19 cellular contexts compared by ENCODE assay signal in the genomic region with DNA sequence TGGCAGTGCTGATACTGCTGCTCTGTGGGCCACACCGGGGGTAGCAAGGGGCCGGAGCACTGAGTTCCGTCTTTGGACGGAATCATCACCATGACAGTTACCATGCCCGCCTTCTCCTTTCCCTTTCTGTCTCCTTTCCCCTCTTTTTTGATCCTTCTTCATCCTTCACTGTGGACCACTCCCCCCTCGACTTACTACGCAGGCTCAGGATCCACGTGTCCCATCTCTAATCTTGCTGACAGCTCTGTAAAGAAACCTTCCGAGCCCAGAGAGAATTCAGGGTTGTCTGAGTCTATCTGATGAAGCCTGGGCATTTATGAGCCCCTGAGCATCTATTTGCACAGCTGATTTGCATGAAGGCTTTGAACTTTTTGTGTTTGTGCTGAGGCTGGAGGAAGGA. TPM values are rescaled to one million over a fixed set of nuclear protein-coding genes. Genes with fewer than 3 reads are reported as not detected.
DNase-seq lines count a peak whose midpoint lies in the region; ATAC-seq and TF ChIP-seq lines count a peak whose summit lies in the region.
"Had no signal": no experiment of that assay in that cellular context is flagged by ENCODE, and none has a peak within 500 bp of the region (broad histone marks: within the 10 kb centered on the region; RNA-seq: fewer than 3 reads in every experiment).

No MANE protein-coding gene starts in this region.

- H3K4me1 Mint-ChIP-seq in activated CD8-positive, alpha-beta memory T cell treated with anti-CD3 and anti-CD28 coated beads, Interleukin-2, amount 10 ng/mL, durations not matched to agents 7 days and 5 days, result peaks cover 5% of the 10 kb centered on the region
- H3K4me1 Mint-ChIP-seq in glutamatergic neuron (ENCODE audit: low read depth, unreplicated experiment), result peaks cover 4% of the 10 kb centered on the region
- H3K4me1 Mint-ChIP-seq in type B pancreatic cell (ENCODE audit: unreplicated experiment), result peaks cover 6% of the 10 kb centered on the region
- H3K4me1 Mint-ChIP-seq: IgD-negative memory B cell had no signal

- ATAC-seq in activated CD8-positive, alpha-beta memory T cell treated with anti-CD3 and anti-CD28 coated beads, Interleukin-2, amount 10 ng/mL, durations not matched to agents 7 days and 5 days, result no peak
- ATAC-seq: GM23338 had no signal

- no peaks in the 10 kb centered on the region for H3K9me3 Mint-ChIP-seq in activated CD8-positive, alpha-beta memory T cell treated with anti-CD3 and anti-CD28 coated beads, Interleukin-2, amount 10 ng/mL, durations not matched to agents 7 days and 5 days (ENCODE audit: low read depth)
- H3K9me3 Mint-ChIP-seq in glutamatergic neuron (ENCODE audit: unreplicated experiment) (peaks cover 4% of the 10 kb centered on the region), type B pancreatic cell (no peaks in the 10 kb centered on the region)
- H3K9me3 Mint-ChIP-seq: CD4-positive, alpha-beta T cell; GM23338 had no signal

- CTCF ChIA-PET in activated CD8-positive, alpha-beta memory T cell treated with anti-CD3 and anti-CD28 coated beads, Interleukin-2, amount 10 ng/mL, durations not matched to agents 7 days and 5 days (lab: Charles Lee), result interaction anchor here (2.0 to 2.5 kb wide), 2 partner anchors 12 to 155 kb away, joined by 11 read pairs; no protein-coding TSS in a partner anchor

- peaks cover 55% of the 10 kb centered on the region for H3K27me3 Mint-ChIP-seq in activated CD8-positive, alpha-beta memory T cell treated with anti-CD3 and anti-CD28 coated beads, Interleukin-2, amount 10 ng/mL, durations not matched to agents 7 days and 5 days
- H3K27me3 Mint-ChIP-seq in glutamatergic neuron (ENCODE audit: unreplicated experiment) (peaks cover 12% of the 10 kb centered on the region), type B pancreatic cell (peaks cover 66% of the 10 kb centered on the region)

- peak; percentile 25 for DNase-seq in activated CD8-positive, alpha-beta memory T cell treated with anti-CD3 and anti-CD28 coated beads, Interleukin-2, amount 50 U/mL, for 48 hours
- no peak for DNase-seq in activated CD8-positive, alpha-beta memory T cell treated with anti-CD3 and anti-CD28 coated beads, Interleukin-2, amount 10 ng/mL, durations not matched to agents 7 days and 5 days
- peak; percentile 9 for DNase-seq in NCI-H69 (lab: John Stamatoyannopoulos, UW)
- peak; percentile 1 for DNase-seq in glutamatergic neuron
- peak; percentile 29 for DNase-seq in type B pancreatic cell (ENCODE audit: extremely low spot score, unreplicated experiment)
- DNase-seq in GM19240 (ENCODE audit: insufficient read length, low spot score), result no peak
- no peak for DNase-seq in NCI-H2171 treated with DMSO at 0.1 percent for 48 hours (lab: John Stamatoyannopoulos, UW)
- DNase-seq: AML-193; CD4-positive, alpha-beta T cell; DND-41; GDM1; MV-4-11; NCI-H1436; NCI-H446; RPMI8226 had no signal

- no peak overlapping the region for H3K27ac Mint-ChIP-seq in activated CD8-positive, alpha-beta memory T cell treated with anti-CD3 and anti-CD28 coated beads, Interleukin-2, amount 10 ng/mL, durations not matched to agents 7 days and 5 days
- H3K27ac Mint-ChIP-seq in glutamatergic neuron (ENCODE audit: unreplicated experiment), result no peak overlapping the region
- H3K27ac Mint-ChIP-seq in type B pancreatic cell, result no peak overlapping the region
- H3K27ac Mint-ChIP-seq: CD4-positive, alpha-beta T cell; GM23338; IgD-negative memory B cell had no signal

- TF ChIP-seq CTCF in glutamatergic neuron (IDR thresholded peaks at IDR 0.05; ENCODE audit: partially characterized antibody, unreplicated experiment) (no peak), type B pancreatic cell (conservative IDR thresholded peaks at IDR 0.05) (no peak)

- H3K36me3 Mint-ChIP-seq in activated CD8-positive, alpha-beta memory T cell treated with anti-CD3 and anti-CD28 coated beads, Interleukin-2, amount 10 ng/mL, durations not matched to agents 7 days and 5 days, result no peaks in the 10 kb centered on the region
- peaks cover 7% of the 10 kb centered on the region for H3K36me3 Mint-ChIP-seq in glutamatergic neuron (ENCODE audit: unreplicated experiment)
- no peaks in the 10 kb centered on the region for H3K36me3 Mint-ChIP-seq in type B pancreatic cell
- H3K36me3 Mint-ChIP-seq: IgD-negative memory B cell had no signal

- no peak overlapping the region for H3K4me3 Mint-ChIP-seq in activated CD8-positive, alpha-beta memory T cell treated with anti-CD3 and anti-CD28 coated beads, Interleukin-2, amount 10 ng/mL, durations not matched to agents 7 days and 5 days
- H3K4me3 Mint-ChIP-seq in glutamatergic neuron (ENCODE audit: unreplicated experiment) (no peak overlapping the region), type B pancreatic cell (no peak overlapping the region)
- H3K4me3 Mint-ChIP-seq: CD4-positive, alpha-beta T cell; GM23338; IgD-negative memory B cell had no signal

RNA-seq across cellular contexts. Expression of a gene that starts 50.7 kb away (rescaled TPM):
- not detected for total RNA-seq in activated CD8-positive, alpha-beta memory T cell treated with anti-CD3 and anti-CD28 coated beads, Interleukin-2, amount 10 ng/mL, durations not matched to agents 7 days and 5 days
- not detected for total RNA-seq in glutamatergic neuron (ENCODE audit: unreplicated experiment)
- not detected in 2 replicates for total RNA-seq in type B pancreatic cell (ENCODE audit: low replicate concordance)
- total RNA-seq: CD4-positive, alpha-beta T cell; GM23338; HT-29; SJSA1 had no signal

Comparison
In these comparisons a context has a peak if more than half of its experiments do, and no peak if none do; other contexts are left out.
1. DNase-seq: peak in activated CD8-positive, alpha-beta memory T cell treated with anti-CD3 and anti-CD28 coated beads, Interleukin-2, amount 50 U/mL, for 48 hours (single experiment), NCI-H69 (single experiment), glutamatergic neuron (single experiment) and type B pancreatic cell (single experiment); none in activated CD8-positive, alpha-beta memory T cell treated with anti-CD3 and anti-CD28 coated beads, Interleukin-2, amount 10 ng/mL, durations not matched to agents 7 days and 5 days (single experiment), GM19240 (single experiment) and NCI-H2171 treated with DMSO at 0.1 percent for 48 hours (single experiment).